8 cellular contexts compared by ENCODE assay signal in genomic region chr7:39950473-39951155, GRCh38. TPM values are rescaled to one million over a fixed set of nuclear protein-coding genes. Genes with fewer than 3 reads are reported as not detected.
A peak's percentile ranks its signal among the peaks of the same experiment; 100 is the strongest.
DNase-seq lines count a peak whose midpoint lies in the region; ATAC-seq, FAIRE-seq and TF ChIP-seq lines count a peak whose summit lies in the region.

No MANE protein-coding gene starts in this region.

- H3K9me3 ChIP-seq in RWPE2 (ENCODE audit: severe bottlenecking) (no peaks in the 10 kb centered on the region), pancreas (no peaks in the 10 kb centered on the region), upper lobe of right lung (no peaks in the 10 kb centered on the region)

- H3K4me1 ChIP-seq in RWPE2 (ENCODE audit: insufficient read depth, poor library complexity, severe bottlenecking) (peaks cover 12% of the 10 kb centered on the region), pancreas (peaks cover 12 to 22% (median 21%) of the 10 kb centered on the region in 3 donors), upper lobe of right lung (peaks cover 34% of the 10 kb centered on the region)

- H3K4me3 ChIP-seq in AG09309 (ENCODE audit: control insufficient read depth, low read depth, low read length) = peak overlapping the region; percentile 96
- peak overlapping the region; percentile 65 for H3K4me3 ChIP-seq in RWPE2 (ENCODE audit: severe bottlenecking)
- H3K4me3 ChIP-seq in pancreas = peak overlapping the region; percentile 89 to 95 (median 92)
- peak overlapping the region; percentile 91 for H3K4me3 ChIP-seq in upper lobe of right lung

- H3K27ac Mint-ChIP-seq in activated naive CD4-positive, alpha-beta T cell treated with anti-CD3 and anti-CD28 coated beads, Interleukin-2, amount 50 U/mL, for 72 hours = peak overlapping the region; percentile 79 to 98

- peaks cover 21 to 23% of the 10 kb centered on the region in 2 donors for H3K36me3 Mint-ChIP-seq in activated naive CD4-positive, alpha-beta T cell treated with anti-CD3 and anti-CD28 coated beads, Interleukin-2, amount 50 U/mL, for 72 hours

- intact Hi-C loops in Right ventricle myocardium inferior (cut with DNase I) = loop anchor here (1.0 to 5.0 kb wide), 4 partner anchors 37 to 182 kb away; partner anchors contain the start of gene MPLKIP
- intact Hi-C loops in pancreas (cut with DNase I) = loop anchor here in 1 of 3 donors (5.0 kb wide), 2 partner anchors 42 to 102 kb away; no protein-coding TSS in a partner anchor
- intact Hi-C loops in upper lobe of right lung (cut with DNase I) = no loop called here

- FAIRE-seq in pancreas (lab: Jason Lieb, UNC) = no peak

- H3K27me3 ChIP-seq in RWPE2 (ENCODE audit: insufficient read depth, poor library complexity, severe bottlenecking) = no peaks in the 10 kb centered on the region
- no peaks in the 10 kb centered on the region for H3K27me3 ChIP-seq in pancreas
- no peaks in the 10 kb centered on the region for H3K27me3 ChIP-seq in upper lobe of right lung

- TF ChIP-seq CTCF in AG09309 (IDR thresholded peaks at IDR 0.05; ENCODE audit: control insufficient read depth, insufficient read depth, low read depth, low read length, missing control alignments) = no peak
- no peak for TF ChIP-seq CTCF in RWPE2 (IDR thresholded peaks at IDR 0.05; ENCODE audit: poor library complexity, severe bottlenecking)
- TF ChIP-seq CTCF in pancreas (IDR thresholded peaks at IDR 0.05) = no peak
- TF ChIP-seq CTCF in upper lobe of right lung (IDR thresholded peaks at IDR 0.05) = no peak

- H3K36me3 ChIP-seq in RWPE2 (ENCODE audit: low read depth) (peaks cover 19% of the 10 kb centered on the region), pancreas (no peaks in the 10 kb centered on the region), upper lobe of right lung (no peaks in the 10 kb centered on the region)

- ATAC-seq in GM21529 (IDR thresholded peaks at IDR 0.05; ENCODE audit: unreplicated experiment) (peak; percentile 1), RWPE2 (ENCODE audit: low read depth) (peak; percentile 4), Right ventricle myocardium inferior (no peak), pancreas (peak; percentile 4 to 22 (median 12)), upper lobe of right lung (peak; percentile 8)
- peak in 1 of 2 donors; percentile 1 for ATAC-seq in activated naive CD4-positive, alpha-beta T cell treated with anti-CD3 and anti-CD28 coated beads, Interleukin-2, amount 50 U/mL, for 72 hours

- H3K27ac ChIP-seq in RWPE2 (ENCODE audit: poor library complexity, severe bottlenecking) (peak overlapping the region; percentile 95), pancreas (peak overlapping the region; percentile 98 to 99 (median 99)), upper lobe of right lung (peak overlapping the region; percentile 99)

- no peak for DNase-seq in AG09309 (ENCODE audit: low read depth)
- DNase-seq in RWPE2 (ENCODE audit: low spot score) = peak; percentile 57
- peak in 1 of 2 donors; percentile 37 for DNase-seq in activated naive CD4-positive, alpha-beta T cell treated with anti-CD3 and anti-CD28 coated beads, Interleukin-2, amount 50 U/mL, for 72 hours (ENCODE audit: low spot score in 2 of 2)
- DNase-seq in Right ventricle myocardium inferior (ENCODE audit: missing footprints) = peak; percentile 80
- DNase-seq in pancreas = peak; percentile 49 to 90 (median 67)
- DNase-seq in upper lobe of right lung = peak; percentile 87
- no peak for DNase-seq in NCI-H1048 (lab: John Stamatoyannopoulos, UW)

- H3K9me3 Mint-ChIP-seq in activated naive CD4-positive, alpha-beta T cell treated with anti-CD3 and anti-CD28 coated beads, Interleukin-2, amount 50 U/mL, for 72 hours = no peaks in the 10 kb centered on the region

- 0% methylated on average over 49 to 84 of the region's 84 CpGs for WGBS in pancreas, 2 donors

RNA-seq across cellular contexts. Expression of gene CDK13, which starts 0.6 kb away (rescaled TPM):
- 10 to 100 TPM; 37.6 to 41.3 TPM for total RNA-seq in activated naive CD4-positive, alpha-beta T cell treated with anti-CD3 and anti-CD28 coated beads, Interleukin-2, amount 50 U/mL, for 72 hours
- total RNA-seq in Right ventricle myocardium inferior (22.6 TPM), pancreas (10 to 100 TPM; 20.7 to 34.7 (median 23.5) TPM), upper lobe of right lung (51.4 TPM)
- polyA plus RNA-seq in pancreas = 10 to 100 TPM; 13.2 to 22.0 TPM

Comparison
In these comparisons a context has a peak if more than half of its experiments do, and no peak if none do; other contexts are left out.
1. DNase-seq: peak in RWPE2 (single experiment), Right ventricle myocardium inferior (single experiment), pancreas (6 of 6) and upper lobe of right lung (single experiment); none in AG09309 (single experiment) and NCI-H1048 (single experiment).
2. Peak in every context shown above with its lines, with median percentiles within 50 percentile points of each other: H3K4me3 ChIP-seq and H3K27ac ChIP-seq.